In the genomic region with DNA sequence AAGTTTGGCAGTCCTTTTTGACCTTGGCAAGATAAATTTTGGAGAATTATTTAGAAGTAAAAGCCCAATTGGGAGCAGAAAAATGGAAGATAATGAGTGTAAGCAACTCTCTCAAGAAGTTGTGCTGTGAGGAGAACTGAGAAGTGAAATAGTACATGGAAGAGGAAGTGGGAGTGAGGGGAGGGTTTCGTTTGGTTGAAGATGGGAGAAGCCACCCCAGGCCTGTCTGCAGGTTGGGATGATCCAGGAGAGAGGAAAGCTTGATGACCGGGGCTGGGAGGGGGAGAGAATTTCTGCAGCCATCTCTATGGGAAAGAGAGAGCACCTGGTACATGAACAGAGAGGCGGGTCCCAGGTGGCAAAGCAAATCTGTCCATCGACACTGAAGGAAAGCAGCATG, we compare ENCODE assay signal across 2 cellular contexts.
TF ChIP-seq lines count a peak whose summit lies in the region.

No MANE protein-coding gene starts in this region.

TF ChIP-seq in K562, 482 proteins besides CTCF, POLR2A, EP300 and RAD21 (continued from another document):
- TF ChIP-seq SPI1 (IDR thresholded peaks at IDR 0.05; ENCODE audit: borderline replicate concordance, low read depth, low read length): peak; percentile 74; the same call in 1 of the 2 replicates
- TF ChIP-seq RBM39 (optimal IDR thresholded peaks at IDR 0.05; ENCODE audit: low read depth, low read length): no peak
- no peak for TF ChIP-seq ZNF584 (CRISPR knock-in tag; IDR thresholded peaks at IDR 0.05; ENCODE audit: low read depth)

TF ChIP-seq in SK-N-SH treated with all-trans-retinoic acid at 6 μM for 48 hours, 23 proteins besides CTCF, POLR2A, EP300 and RAD21 (continued from another document):
- TF ChIP-seq, protein P1, sequence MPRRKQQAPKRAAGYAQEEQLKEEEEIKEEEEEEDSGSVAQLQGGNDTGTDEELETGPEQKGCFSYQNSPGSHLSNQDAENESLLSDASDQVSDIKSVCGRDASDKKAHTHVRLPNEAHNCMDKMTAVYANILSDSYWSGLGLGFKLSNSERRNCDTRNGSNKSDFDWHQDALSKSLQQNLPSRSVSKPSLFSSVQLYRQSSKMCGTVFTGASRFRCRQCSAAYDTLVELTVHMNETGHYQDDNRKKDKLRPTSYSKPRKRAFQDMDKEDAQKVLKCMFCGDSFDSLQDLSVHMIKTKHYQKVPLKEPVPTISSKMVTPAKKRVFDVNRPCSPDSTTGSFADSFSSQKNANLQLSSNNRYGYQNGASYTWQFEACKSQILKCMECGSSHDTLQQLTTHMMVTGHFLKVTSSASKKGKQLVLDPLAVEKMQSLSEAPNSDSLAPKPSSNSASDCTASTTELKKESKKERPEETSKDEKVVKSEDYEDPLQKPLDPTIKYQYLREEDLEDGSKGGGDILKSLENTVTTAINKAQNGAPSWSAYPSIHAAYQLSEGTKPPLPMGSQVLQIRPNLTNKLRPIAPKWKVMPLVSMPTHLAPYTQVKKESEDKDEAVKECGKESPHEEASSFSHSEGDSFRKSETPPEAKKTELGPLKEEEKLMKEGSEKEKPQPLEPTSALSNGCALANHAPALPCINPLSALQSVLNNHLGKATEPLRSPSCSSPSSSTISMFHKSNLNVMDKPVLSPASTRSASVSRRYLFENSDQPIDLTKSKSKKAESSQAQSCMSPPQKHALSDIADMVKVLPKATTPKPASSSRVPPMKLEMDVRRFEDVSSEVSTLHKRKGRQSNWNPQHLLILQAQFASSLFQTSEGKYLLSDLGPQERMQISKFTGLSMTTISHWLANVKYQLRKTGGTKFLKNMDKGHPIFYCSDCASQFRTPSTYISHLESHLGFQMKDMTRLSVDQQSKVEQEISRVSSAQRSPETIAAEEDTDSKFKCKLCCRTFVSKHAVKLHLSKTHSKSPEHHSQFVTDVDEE (CRISPR knock-in tag; IDR thresholded peaks at IDR 0.05): no peak
- TF ChIP-seq ZFP30 (CRISPR knock-in tag; IDR thresholded peaks at IDR 0.05): no peak
- TF ChIP-seq, protein P2, sequence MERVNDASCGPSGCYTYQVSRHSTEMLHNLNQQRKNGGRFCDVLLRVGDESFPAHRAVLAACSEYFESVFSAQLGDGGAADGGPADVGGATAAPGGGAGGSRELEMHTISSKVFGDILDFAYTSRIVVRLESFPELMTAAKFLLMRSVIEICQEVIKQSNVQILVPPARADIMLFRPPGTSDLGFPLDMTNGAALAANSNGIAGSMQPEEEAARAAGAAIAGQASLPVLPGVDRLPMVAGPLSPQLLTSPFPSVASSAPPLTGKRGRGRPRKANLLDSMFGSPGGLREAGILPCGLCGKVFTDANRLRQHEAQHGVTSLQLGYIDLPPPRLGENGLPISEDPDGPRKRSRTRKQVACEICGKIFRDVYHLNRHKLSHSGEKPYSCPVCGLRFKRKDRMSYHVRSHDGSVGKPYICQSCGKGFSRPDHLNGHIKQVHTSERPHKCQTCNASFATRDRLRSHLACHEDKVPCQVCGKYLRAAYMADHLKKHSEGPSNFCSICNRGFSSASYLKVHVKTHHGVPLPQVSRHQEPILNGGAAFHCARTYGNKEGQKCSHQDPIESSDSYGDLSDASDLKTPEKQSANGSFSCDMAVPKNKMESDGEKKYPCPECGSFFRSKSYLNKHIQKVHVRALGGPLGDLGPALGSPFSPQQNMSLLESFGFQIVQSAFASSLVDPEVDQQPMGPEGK (CRISPR knock-in tag; IDR thresholded peaks at IDR 0.05; ENCODE audit: borderline replicate concordance): no peak
- no peak for TF ChIP-seq ESRRG (CRISPR knock-in tag; IDR thresholded peaks at IDR 0.05)
- TF ChIP-seq SNAI2 (CRISPR knock-in tag; IDR thresholded peaks at IDR 0.05): no peak
- TF ChIP-seq TCF4 (CRISPR knock-in tag; IDR thresholded peaks at IDR 0.05; ENCODE audit: borderline replicate concordance): no peak
- no peak for TF ChIP-seq CSDC2 (CRISPR knock-in tag; IDR thresholded peaks at IDR 0.05)
- TF ChIP-seq ZNF70 (CRISPR knock-in tag; IDR thresholded peaks at IDR 0.05): no peak
